In the genomic region with DNA sequence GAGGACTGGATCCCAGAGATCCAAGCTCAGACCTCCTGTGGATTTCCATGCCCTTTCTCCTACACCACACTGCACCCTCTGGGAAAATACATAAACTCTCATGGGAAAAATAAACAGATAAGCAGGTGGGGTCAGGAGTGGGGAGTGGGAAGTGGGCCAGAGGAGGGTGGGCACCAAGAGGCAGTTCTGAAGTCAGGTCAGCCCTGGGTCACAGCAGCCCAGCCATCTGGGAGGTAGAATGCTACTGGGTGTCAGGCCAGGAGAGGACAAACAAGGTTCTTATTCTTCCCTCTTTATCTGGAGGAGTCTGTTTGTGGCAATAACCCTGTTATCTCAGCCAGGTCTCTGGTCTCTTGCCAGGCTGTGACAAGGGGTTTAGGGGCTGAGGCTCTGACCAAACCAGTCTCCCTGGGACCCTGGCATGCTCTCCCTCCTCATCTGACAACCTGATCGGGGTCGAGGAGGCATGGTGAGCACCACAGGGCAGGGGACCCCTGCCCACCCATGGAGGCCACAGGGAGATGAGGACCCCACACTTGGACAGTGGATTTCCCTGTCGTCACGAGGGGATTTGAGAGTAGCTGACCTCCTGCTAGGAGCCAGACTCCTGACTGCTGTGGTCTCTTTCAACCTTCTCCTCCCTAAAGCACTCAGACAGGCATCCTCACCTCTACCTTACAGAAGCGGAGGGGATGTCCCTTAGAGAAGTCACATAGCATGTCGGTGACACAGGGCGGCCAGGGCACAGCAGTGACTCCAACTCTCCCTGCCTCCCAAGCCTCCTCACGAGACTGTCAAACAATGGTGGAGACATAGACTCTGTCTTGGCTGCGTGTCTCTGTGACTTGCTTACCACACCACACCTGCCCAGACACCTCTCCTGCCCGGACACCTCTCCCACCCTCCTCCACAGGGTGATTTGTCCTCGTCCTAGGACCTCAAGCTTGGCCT, we compare ENCODE assay signal across 2 cellular contexts.
A peak's percentile ranks its signal among the peaks of the same experiment; 100 is the strongest.
TF ChIP-seq lines count a peak whose summit lies in the region.

No MANE protein-coding gene starts in this region.

TF ChIP-seq in A549, 52 proteins besides CTCF, POLR2A, EP300 and RAD21:
- TF ChIP-seq JUN (IDR thresholded peaks at IDR 0.05) (peak; percentile 19 to 24; a peak in 2 of 5 replicates), PHF8 (IDR thresholded peaks at IDR 0.05; ENCODE audit: borderline replicate concordance, low read depth) (no peak), CBX2 (IDR thresholded peaks at IDR 0.05; ENCODE audit: borderline replicate concordance, low read depth) (no peak), SMC3 (IDR thresholded peaks at IDR 0.05) (0 out of 3 replicates have a peak, but pooled peaks have one; percentile 13), FOSL2 (IDR thresholded peaks at IDR 0.05) (no peak), FOSL2 (CRISPR knock-in tag; IDR thresholded peaks at IDR 0.05) (no peak), POLR2AphosphoS2 (conservative IDR thresholded peaks at IDR 0.05; ENCODE audit: low read length) (no peak), KDM1A (IDR thresholded peaks at IDR 0.05; ENCODE audit: low read depth) (no peak), GATA3 (IDR thresholded peaks at IDR 0.05; ENCODE audit: borderline replicate concordance) (peak; percentile 84), RARB (CRISPR knock-in tag; IDR thresholded peaks at IDR 0.05) (peak; percentile 63; the same call in 1 of the 2 replicates), CEBPB (IDR thresholded peaks at IDR 0.05) (peak in 1 of 2 experiments; percentile 31; a peak in 1 of 4 replicates), BHLHE40 (IDR thresholded peaks at IDR 0.05; ENCODE audit: low read depth, low read length) (no peak), ZC3H11A (IDR thresholded peaks at IDR 0.05) (no peak), ZFP36 (IDR thresholded peaks at IDR 0.05; ENCODE audit: borderline replicate concordance, partially characterized antibody) (no peak), EHF (CRISPR knock-in tag; IDR thresholded peaks at IDR 0.05) (no peak)
- TF ChIP-seq, protein P1, sequence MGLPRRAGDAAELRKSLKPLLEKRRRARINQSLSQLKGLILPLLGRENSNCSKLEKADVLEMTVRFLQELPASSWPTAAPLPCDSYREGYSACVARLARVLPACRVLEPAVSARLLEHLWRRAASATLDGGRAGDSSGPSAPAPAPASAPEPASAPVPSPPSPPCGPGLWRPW (IDR thresholded peaks at IDR 0.05): no peak
- TF ChIP-seq, protein P2, sequence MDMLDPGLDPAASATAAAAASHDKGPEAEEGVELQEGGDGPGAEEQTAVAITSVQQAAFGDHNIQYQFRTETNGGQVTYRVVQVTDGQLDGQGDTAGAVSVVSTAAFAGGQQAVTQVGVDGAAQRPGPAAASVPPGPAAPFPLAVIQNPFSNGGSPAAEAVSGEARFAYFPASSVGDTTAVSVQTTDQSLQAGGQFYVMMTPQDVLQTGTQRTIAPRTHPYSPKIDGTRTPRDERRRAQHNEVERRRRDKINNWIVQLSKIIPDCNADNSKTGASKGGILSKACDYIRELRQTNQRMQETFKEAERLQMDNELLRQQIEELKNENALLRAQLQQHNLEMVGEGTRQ (IDR thresholded peaks at IDR 0.05): no peak
- TF ChIP-seq, protein P3, sequence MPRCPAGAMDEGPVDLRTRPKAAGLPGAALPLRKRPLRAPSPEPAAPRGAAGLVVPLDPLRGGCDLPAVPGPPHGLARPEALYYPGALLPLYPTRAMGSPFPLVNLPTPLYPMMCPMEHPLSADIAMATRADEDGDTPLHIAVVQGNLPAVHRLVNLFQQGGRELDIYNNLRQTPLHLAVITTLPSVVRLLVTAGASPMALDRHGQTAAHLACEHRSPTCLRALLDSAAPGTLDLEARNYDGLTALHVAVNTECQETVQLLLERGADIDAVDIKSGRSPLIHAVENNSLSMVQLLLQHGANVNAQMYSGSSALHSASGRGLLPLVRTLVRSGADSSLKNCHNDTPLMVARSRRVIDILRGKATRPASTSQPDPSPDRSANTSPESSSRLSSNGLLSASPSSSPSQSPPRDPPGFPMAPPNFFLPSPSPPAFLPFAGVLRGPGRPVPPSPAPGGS (IDR thresholded peaks at IDR 0.05): no peak
TF ChIP-seq in A549: peak in this region for 5.

TF ChIP-seq in SK-N-SH treated with all-trans-retinoic acid at 6 μM for 48 hours, 23 proteins besides CTCF, POLR2A, EP300 and RAD21:
- no peak for TF ChIP-seq SNAI2 (CRISPR knock-in tag; IDR thresholded peaks at IDR 0.05)
- TF ChIP-seq, protein P4, sequence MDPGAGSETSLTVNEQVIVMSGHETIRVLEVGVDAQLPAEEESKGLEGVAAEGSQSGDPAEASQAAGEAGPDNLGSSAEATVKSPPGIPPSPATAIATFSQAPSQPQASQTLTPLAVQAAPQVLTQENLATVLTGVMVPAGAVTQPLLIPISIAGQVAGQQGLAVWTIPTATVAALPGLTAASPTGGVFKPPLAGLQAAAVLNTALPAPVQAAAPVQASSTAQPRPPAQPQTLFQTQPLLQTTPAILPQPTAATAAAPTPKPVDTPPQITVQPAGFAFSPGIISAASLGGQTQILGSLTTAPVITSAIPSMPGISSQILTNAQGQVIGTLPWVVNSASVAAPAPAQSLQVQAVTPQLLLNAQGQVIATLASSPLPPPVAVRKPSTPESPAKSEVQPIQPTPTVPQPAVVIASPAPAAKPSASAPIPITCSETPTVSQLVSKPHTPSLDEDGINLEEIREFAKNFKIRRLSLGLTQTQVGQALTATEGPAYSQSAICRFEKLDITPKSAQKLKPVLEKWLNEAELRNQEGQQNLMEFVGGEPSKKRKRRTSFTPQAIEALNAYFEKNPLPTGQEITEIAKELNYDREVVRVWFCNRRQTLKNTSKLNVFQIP (CRISPR knock-in tag; IDR thresholded peaks at IDR 0.05; ENCODE audit: borderline replicate concordance, low read depth): no peak
- no peak for TF ChIP-seq PPARA (CRISPR knock-in tag; IDR thresholded peaks at IDR 0.05; ENCODE audit: borderline replicate concordance)
- no peak for TF ChIP-seq ZFP30 (CRISPR knock-in tag; IDR thresholded peaks at IDR 0.05)
- TF ChIP-seq TCF4 (CRISPR knock-in tag; IDR thresholded peaks at IDR 0.05; ENCODE audit: borderline replicate concordance): peak; percentile 53; the same call in 1 of the 2 replicates
TF ChIP-seq in SK-N-SH treated with all-trans-retinoic acid at 6 μM for 48 hours: peak in this region for 1.
